In the genomic region with DNA sequence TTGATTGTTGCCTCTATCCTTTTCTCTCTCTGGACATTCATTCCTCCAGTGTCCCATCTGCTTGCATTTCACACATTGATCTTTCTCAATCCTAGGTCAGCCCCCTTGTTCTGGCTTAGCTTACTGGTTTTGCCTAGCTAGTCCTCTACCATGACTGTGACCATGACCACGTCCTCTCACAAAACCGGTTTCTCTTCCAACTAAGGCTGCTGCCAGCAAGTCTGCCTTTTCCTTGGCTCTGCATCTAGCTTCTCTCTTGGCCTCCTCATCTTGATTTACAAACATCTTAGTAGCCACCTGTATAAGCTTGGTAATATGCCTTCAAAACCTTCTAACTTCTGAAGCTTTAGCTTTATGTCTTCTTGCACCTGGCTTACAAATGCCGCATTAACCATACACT, we compare ENCODE assay signal across 8 cellular contexts.
"Had no signal": no experiment of that assay in that cellular context is flagged by ENCODE, and none has a peak within 500 bp of the region (broad histone marks: within the 10 kb centered on the region; RNA-seq: fewer than 3 reads in every experiment).

No MANE protein-coding gene starts in this region.

- ATAC-seq: HCT116, K562 had no signal

- DNase-seq: GM23248, GOT3, H7, HFFc6, IMR-90, KG1 had no signal

- H3K27ac Mint-ChIP-seq: HFFc6 had no signal

- H3K4me3 Mint-ChIP-seq: HFFc6 had no signal
